Comparison of ENCODE assay signal across 1 cellular context in genomic region chr3:151383111-151383510, GRCh38.
TF ChIP-seq lines count a peak whose summit lies in the region.

No MANE protein-coding gene starts in this region.

TF ChIP-seq in GM12878, 131 proteins besides CTCF, POLR2A, EP300 and RAD21:
- no peak for TF ChIP-seq RFX5 (IDR thresholded peaks at IDR 0.05; ENCODE audit: low read depth, low read length)
- no peak for TF ChIP-seq ATF3 (IDR thresholded peaks at IDR 0.05; ENCODE audit: borderline replicate concordance, extremely low read depth, low read depth, low read length)
- TF ChIP-seq MTA3 (IDR thresholded peaks at IDR 0.05; ENCODE audit: borderline replicate concordance, low read length), result no peak
- no peak for TF ChIP-seq ZNF274 (IDR thresholded peaks at IDR 0.05; ENCODE audit: insufficient read depth, insufficient read length)
